In genomic region chr16:67862623-67863583, GRCh38 we compare ENCODE assay signal across 11 cellular contexts. TPM values are rescaled to one million over a fixed set of nuclear protein-coding genes. Genes with fewer than 3 reads are reported as not detected.
A peak's percentile ranks its signal among the peaks of the same experiment; 100 is the strongest.
DNase-seq lines count a peak whose midpoint lies in the region; ATAC-seq, FAIRE-seq and TF ChIP-seq lines count a peak whose summit lies in the region.
"Had no signal": no experiment of that assay in that cellular context is flagged by ENCODE, and none has a peak within 500 bp of the region (broad histone marks: within the 10 kb centered on the region; RNA-seq: fewer than 3 reads in every experiment).

No MANE protein-coding gene starts in this region.

- peaks cover 54% of the 10 kb centered on the region for H4K20me1 ChIP-seq in GM23338 (replicated peaks; ENCODE audit: insufficient read depth)

- H3K36me3 Mint-ChIP-seq in GM23338 (ENCODE audit: low read depth): peaks cover 62% of the 10 kb centered on the region
- H3K36me3 Mint-ChIP-seq in activated naive CD4-positive, alpha-beta T cell treated with anti-CD3 and anti-CD28 coated beads for 36 hours (ENCODE audit: low read depth): peaks cover 13% of the 10 kb centered on the region

- H3K9ac ChIP-seq in stomach smooth muscle (ENCODE audit: low read length in 2 of 2): peak overlapping the region in 1 of 2 donors; percentile 29

- H3K4me3 ChIP-seq in GM23338 (no peak overlapping the region), lower leg skin (ENCODE audit: low read depth, poor library complexity, severe bottlenecking) (no peak overlapping the region), stomach smooth muscle (ENCODE audit: low read length in 2 of 2) (peak overlapping the region in 1 of 2 donors; percentile 62)

- no peak for TF ChIP-seq POLR2A in lower leg skin (IDR thresholded peaks at IDR 0.05)

- no peak overlapping the region for H3K4me3 Mint-ChIP-seq in GM23338
- no peak overlapping the region for H3K4me3 Mint-ChIP-seq in activated naive CD4-positive, alpha-beta T cell treated with anti-CD3 and anti-CD28 coated beads for 36 hours
- H3K4me3 Mint-ChIP-seq: stimulated activated memory B cell treated with anti-CD40 and anti-IgM and Interleukin-4, amounts not matched to agents 10 μg/mL and 1 μg/mL and 100 μg/mL, for 72 hours had no signal

- H3K9me3 Mint-ChIP-seq in GM23338: no peaks in the 10 kb centered on the region
- no peaks in the 10 kb centered on the region for H3K9me3 Mint-ChIP-seq in activated naive CD4-positive, alpha-beta T cell treated with anti-CD3 and anti-CD28 coated beads for 36 hours
- H3K9me3 Mint-ChIP-seq: stimulated activated memory B cell treated with anti-CD40 and anti-IgM and Interleukin-4, amounts not matched to agents 10 μg/mL and 1 μg/mL and 100 μg/mL, for 72 hours had no signal

- no peak for TF ChIP-seq CTCF in GM23338 (conservative IDR thresholded peaks at IDR 0.05; ENCODE audit: low read depth in 2 of 2)
- TF ChIP-seq CTCF in lower leg skin (IDR thresholded peaks at IDR 0.05): no peak

- H3K4me1 ChIP-seq in GM23338 (ENCODE audit: insufficient read depth) (peaks cover 4% of the 10 kb centered on the region; the same call in 1 of the 2 replicates), stomach smooth muscle (ENCODE audit: control insufficient read depth, insufficient read depth, low read length) (peaks cover 39% of the 10 kb centered on the region)

- no peak overlapping the region for H3K4me2 ChIP-seq in GM23338

- H3K27ac Mint-ChIP-seq in GM23338: peak overlapping the region; percentile 46; the same call in 1 of the 2 replicates
- H3K27ac Mint-ChIP-seq in activated naive CD4-positive, alpha-beta T cell treated with anti-CD3 and anti-CD28 coated beads for 36 hours: no peak overlapping the region
- H3K27ac Mint-ChIP-seq: stimulated activated memory B cell treated with anti-CD40 and anti-IgM and Interleukin-4, amounts not matched to agents 10 μg/mL and 1 μg/mL and 100 μg/mL, for 72 hours had no signal

- CTCF ChIA-PET in activated naive CD4-positive, alpha-beta T cell treated with anti-CD3 and anti-CD28 coated beads for 36 hours (lab: Charles Lee): interaction anchor here (0.6 to 2.6 kb wide), 7 partner anchors 9 to 103 kb away, joined by 3 to 11 read pairs (median 5); partner anchors contain the start of gene NRN1L

- H3K79me2 ChIP-seq in GM23338 (replicated peaks; ENCODE audit: insufficient read depth): peaks cover 76% of the 10 kb centered on the region

- intact Hi-C loops in lower leg skin (cut with DNase I; ENCODE audit: low total_unique reads): no loop called here
- intact Hi-C loops in activated naive CD4-positive, alpha-beta T cell treated with anti-CD3 and anti-CD28 coated beads for 36 hours (cut with micrococcal nuclease): no loop called here

- peak overlapping the region; percentile 69; the same call in 1 of the 2 replicates for H3K27ac ChIP-seq in GM23338 (ENCODE audit: low read depth)
- H3K27ac ChIP-seq in cingulate gyrus (ENCODE audit: low read depth, low read length): peak overlapping the region; percentile 87
- H3K27ac ChIP-seq in stomach smooth muscle (ENCODE audit: low read length): peak overlapping the region; percentile 80

- H3K4me1 Mint-ChIP-seq in GM23338: peaks cover 20% of the 10 kb centered on the region
- H3K4me1 Mint-ChIP-seq in activated naive CD4-positive, alpha-beta T cell treated with anti-CD3 and anti-CD28 coated beads for 36 hours (ENCODE audit: low read depth): peaks cover 12% of the 10 kb centered on the region

- H3K9me2 ChIP-seq in GM23338 (ENCODE audit: insufficient read depth): no peaks in the 10 kb centered on the region

- H3K36me3 ChIP-seq in GM23338 (ENCODE audit: insufficient read depth) (peaks cover 28% of the 10 kb centered on the region), stomach smooth muscle (ENCODE audit: control insufficient read depth in 2 of 2, insufficient read depth in 2 of 2, low read length in 2 of 2) (peaks cover 5 to 16% of the 10 kb centered on the region in 2 donors)

- H3K27me3 ChIP-seq in GM23338 (ENCODE audit: insufficient read depth) (no peaks in the 10 kb centered on the region), stomach smooth muscle (ENCODE audit: control insufficient read depth in 1 of 2, insufficient read depth in 2 of 2, low read length in 2 of 2) (no peaks in the 10 kb centered on the region)

- WGBS in lower leg skin, 2 donors: 54 to 59% methylated on average over 10 of the region's 11 CpGs

- ATAC-seq in GM23338: peak; percentile 18; the same call in 2 of the 3 replicates
- ATAC-seq: stimulated activated memory B cell treated with anti-CD40 and anti-IgM and Interleukin-4, amounts not matched to agents 10 μg/mL and 1 μg/mL and 100 μg/mL, for 72 hours had no signal

- peaks cover 13% of the 10 kb centered on the region for H3F3A ChIP-seq in GM23338 (replicated peaks; ENCODE audit: low read depth)

- DNase-seq in GM23338 (ENCODE audit: low spot score) (no peak), lower leg skin (ENCODE audit: low spot score in 2 of 2) (peak; percentile 58 to 90), H4 (ENCODE audit: low spot score) (no peak), urothelium cell line (ENCODE audit: low spot score) (no peak), epidermal melanocyte (ENCODE audit: insufficient read length, low spot score) (no peak)
- DNase-seq in activated naive CD4-positive, alpha-beta T cell treated with anti-CD3 and anti-CD28 coated beads for 36 hours: no peak
- DNase-seq: activated T-cell treated with anti-CD3 and anti-CD28 coated beads, Interleukin-2, amount 50 U/mL, for 48 hours; NCI-H1694 treated with DMSO at 0.1 percent for 48 hours had no signal

- no peaks in the 10 kb centered on the region for H3K9me3 ChIP-seq in stomach smooth muscle (ENCODE audit: control insufficient read depth in 2 of 2, low read length in 2 of 2)

- no peak for FAIRE-seq in urothelium cell line (lab: Jason Lieb, UNC)

- H2AFZ ChIP-seq in GM23338: no peak overlapping the region

- peaks cover 3% of the 10 kb centered on the region for H3K27me3 Mint-ChIP-seq in GM23338 (ENCODE audit: insufficient read depth, low read depth, poor library complexity)
- no peaks in the 10 kb centered on the region for H3K27me3 Mint-ChIP-seq in activated naive CD4-positive, alpha-beta T cell treated with anti-CD3 and anti-CD28 coated beads for 36 hours (ENCODE audit: low read depth)
- H3K27me3 Mint-ChIP-seq: stimulated activated memory B cell treated with anti-CD40 and anti-IgM and Interleukin-4, amounts not matched to agents 10 μg/mL and 1 μg/mL and 100 μg/mL, for 72 hours had no signal

TF ChIP-seq in GM23338, 12 proteins besides CTCF, POLR2A, EP300 and RAD21 (continues in another document):
- no peak for TF ChIP-seq NANOG (IDR thresholded peaks at IDR 0.05; ENCODE audit: borderline replicate concordance)
- TF ChIP-seq CREB1 (CRISPR knock-in tag; IDR thresholded peaks at IDR 0.05; ENCODE audit: low read depth): no peak
- TF ChIP-seq JUNB (IDR thresholded peaks at IDR 0.05; ENCODE audit: unreplicated experiment): no peak
- TF ChIP-seq ETS1 (IDR thresholded peaks at IDR 0.05): no peak
- no peak for TF ChIP-seq ZNF114 (CRISPR knock-in tag; IDR thresholded peaks at IDR 0.05)
- TF ChIP-seq EZH2 (IDR thresholded peaks at IDR 0.05; ENCODE audit: low read depth, unreplicated experiment): no peak

RNA-seq across cellular contexts. Expression of gene EDC4, which starts 9.9 kb away (rescaled TPM):
- 74.2 and 98.5 TPM in 2 replicates for total RNA-seq in GM23338 (2014; rRNA removed; shearing (Covaris generic))
- 34.8 and 39.6 TPM in 2 replicates for polyA plus RNA-seq in GM23338 (2016; fragmentation: Nextera tagmentation; extraction: Ambion mirVana)
- 10 to 100 TPM; 38.6 to 86.5 (median 56.7) TPM for total RNA-seq in lower leg skin
- total RNA-seq in H4 (2014; rRNA removed; shearing (Covaris generic)): 28.3 and 35.3 TPM in 2 replicates
- 10 to 100 TPM; 72.2 to 78.7 TPM for total RNA-seq in activated naive CD4-positive, alpha-beta T cell treated with anti-CD3 and anti-CD28 coated beads for 36 hours

RNA-seq across cellular contexts. Expression of gene CENPT, which starts 15.4 kb away (rescaled TPM):
- total RNA-seq in GM23338 (2014; rRNA removed; shearing (Covaris generic)): 31.8 and 55.4 TPM in 2 replicates
- polyA plus RNA-seq in GM23338 (2016; fragmentation: Nextera tagmentation; extraction: Ambion mirVana): 59.2 and 63.8 TPM in 2 replicates
- total RNA-seq in lower leg skin: 100 to 1,000 TPM in 3 of 4 donors, 10 to 100 TPM in 1; 77.6 to 205 (median 106) TPM
- total RNA-seq in H4 (2014; rRNA removed; shearing (Covaris generic)): 12.0 and 20.8 TPM in 2 replicates
- total RNA-seq in activated naive CD4-positive, alpha-beta T cell treated with anti-CD3 and anti-CD28 coated beads for 36 hours: 10 to 100 TPM; 43.7 to 45.8 TPM

RNA-seq across cellular contexts. Expression of gene NUTF2, which starts 16.2 kb away (rescaled TPM):
- total RNA-seq in GM23338 (2014; rRNA removed; shearing (Covaris generic)): 158 and 321 TPM in 2 replicates
- polyA plus RNA-seq in GM23338 (2016; fragmentation: Nextera tagmentation; extraction: Ambion mirVana): 373 and 391 TPM in 2 replicates
- 100 to 1,000 TPM in 3 of 4 donors, 10 to 100 TPM in 1; 88.5 to 136 (median 109) TPM for total RNA-seq in lower leg skin
- total RNA-seq in H4 (2014; rRNA removed; shearing (Covaris generic)): 95.0 and 256 TPM in 2 replicates
- total RNA-seq in activated naive CD4-positive, alpha-beta T cell treated with anti-CD3 and anti-CD28 coated beads for 36 hours: 100 to 1,000 TPM; 165 to 171 TPM

RNA-seq across cellular contexts. Expression of gene THAP11, which starts 20.8 kb away (rescaled TPM):
- 102 and 115 TPM in 2 replicates for total RNA-seq in GM23338 (2014; rRNA removed; shearing (Covaris generic))
- 37.3 and 39.5 TPM in 2 replicates for polyA plus RNA-seq in GM23338 (2016; fragmentation: Nextera tagmentation; extraction: Ambion mirVana)
- 100 to 1,000 TPM in 1 of 4 donors, 10 to 100 TPM in 3; 61.3 to 102 (median 75.9) TPM for total RNA-seq in lower leg skin
- 39.5 and 43.7 TPM in 2 replicates for total RNA-seq in H4 (2014; rRNA removed; shearing (Covaris generic))
- total RNA-seq in activated naive CD4-positive, alpha-beta T cell treated with anti-CD3 and anti-CD28 coated beads for 36 hours: 10 to 100 TPM; 19.9 to 20.6 TPM

RNA-seq across cellular contexts. Expression of gene NRN1L, which starts 21.8 kb away (rescaled TPM):
- 13.8 and 14.0 TPM in 2 replicates for total RNA-seq in GM23338 (2014; rRNA removed; shearing (Covaris generic))
- polyA plus RNA-seq in GM23338 (2016; fragmentation: Nextera tagmentation; extraction: Ambion mirVana): 26.1 and 33.8 TPM in 2 replicates
- total RNA-seq in lower leg skin: 1 to 10 TPM in 1 of 4 donors, under 1 TPM in 2, not detected in 1; 0.65 to 3.7 (median 0.80) TPM
- not detected in 2 replicates for total RNA-seq in H4 (2014; rRNA removed; shearing (Covaris generic))
- total RNA-seq in activated naive CD4-positive, alpha-beta T cell treated with anti-CD3 and anti-CD28 coated beads for 36 hours: not detected

Comparison
In these comparisons a context has a peak if more than half of its experiments do, and no peak if none do; other contexts are left out.
1. DNase-seq: peak in lower leg skin (2 of 2); none in GM23338 (single experiment), H4 (single experiment), urothelium cell line (single experiment), activated naive CD4-positive, alpha-beta T cell treated with anti-CD3 and anti-CD28 coated beads for 36 hours (single experiment) and epidermal melanocyte (single experiment).
2. Peak in every context shown above with its lines, with median percentiles within 50 percentile points of each other: H3K27ac ChIP-seq.